ENCODE assay signal across 2 cellular contexts in the genomic region with DNA sequence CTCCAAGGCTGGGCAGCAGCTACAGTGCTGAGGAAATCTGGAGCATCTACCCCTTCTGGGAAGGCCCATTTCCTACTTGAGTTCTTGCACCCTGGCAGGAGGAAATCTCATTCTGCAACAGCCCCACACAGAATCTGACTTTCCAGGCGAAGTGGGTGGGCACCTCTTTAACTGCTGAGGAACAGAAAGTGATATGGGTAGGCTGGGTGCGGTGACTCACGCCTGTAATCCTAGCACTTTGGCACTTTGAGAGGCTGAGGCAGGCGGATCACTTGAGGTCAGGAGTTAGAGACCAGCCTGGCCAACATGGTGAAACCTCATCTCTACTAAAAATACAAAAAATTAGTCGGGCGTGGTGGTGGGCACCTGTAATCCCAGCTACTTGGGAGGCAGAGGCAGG. TPM values are rescaled to one million over a fixed set of nuclear protein-coding genes. Genes with fewer than 3 reads are reported as not detected.
"Had no signal": no experiment of that assay in that cellular context is flagged by ENCODE, and none has a peak within 500 bp of the region (broad histone marks: within the 10 kb centered on the region; RNA-seq: fewer than 3 reads in every experiment).

No MANE protein-coding gene starts in this region.

RNA-seq across cellular contexts. Expression of a gene that starts 23.6 kb away (rescaled TPM):
- total RNA-seq: G401, GM12878 had no signal

RNA-seq across cellular contexts. Expression of a gene that starts 31.1 kb away (rescaled TPM):
- total RNA-seq: G401 had no signal
